8 cellular contexts compared by ENCODE assay signal in genomic region chr6:36592221-36592655, GRCh38.
DNase-seq lines count a peak whose midpoint lies in the region; ATAC-seq and TF ChIP-seq lines count a peak whose summit lies in the region.

No MANE protein-coding gene starts in this region.

- H3K27ac Mint-ChIP-seq in memory B cell = peak overlapping the region; percentile 43

- no peaks in the 10 kb centered on the region for H3K27me3 Mint-ChIP-seq in memory B cell

- H3K4me1 Mint-ChIP-seq in memory B cell = peaks cover 16% of the 10 kb centered on the region

- peak; percentile 71 for DNase-seq in GM06990 (ENCODE audit: extremely low read depth, insufficient read length)
- peak; percentile 96 for DNase-seq in NAMALWA (ENCODE audit: low spot score)
- DNase-seq in memory B cell (ENCODE audit: low spot score in 2 of 2) = peak in 1 of 2 donors; percentile 22
- no peak for DNase-seq in D341Med (ENCODE audit: low spot score)
- no peak for DNase-seq in SHP77 treated with DMSO at 0.1 percent for 48 hours (lab: John Stamatoyannopoulos, UW)

- no peaks in the 10 kb centered on the region for H3K27me3 ChIP-seq in GM06990 (replicated peaks; ENCODE audit: control insufficient read depth, insufficient read depth, low read length)

- peaks cover 6% of the 10 kb centered on the region for H3K36me3 ChIP-seq in GM06990 (ENCODE audit: control insufficient read depth, insufficient read depth, low read length)

- no peaks in the 10 kb centered on the region for H3K9me3 Mint-ChIP-seq in memory B cell

- peaks cover 15% of the 10 kb centered on the region for H3K36me3 Mint-ChIP-seq in memory B cell

- peak overlapping the region; percentile 78 for H3K4me3 Mint-ChIP-seq in memory B cell

- ATAC-seq in GM21390 (IDR thresholded peaks at IDR 0.05; ENCODE audit: unreplicated experiment) (peak; percentile 53), memory B cell (ENCODE audit: low read depth) (peak; percentile 9), HG03378 (IDR thresholded peaks at IDR 0.05; ENCODE audit: unreplicated experiment) (no peak), HG02571 (IDR thresholded peaks at IDR 0.05; ENCODE audit: unreplicated experiment) (no peak)

- no peak overlapping the region for H3K4me3 ChIP-seq in GM06990 (replicated peaks; ENCODE audit: low read depth, low read length)

- no peak for TF ChIP-seq CTCF in GM06990 (IDR thresholded peaks at IDR 0.05; ENCODE audit: insufficient read depth, low read length, poor library complexity, severe bottlenecking)

Comparison
In these comparisons a context has a peak if more than half of its experiments do, and no peak if none do; other contexts are left out.
1. DNase-seq: peak in GM06990 (single experiment) and NAMALWA (single experiment); none in D341Med (single experiment) and SHP77 treated with DMSO at 0.1 percent for 48 hours (single experiment).
2. ATAC-seq: peak in GM21390 (single experiment) and memory B cell (single experiment); none in HG03378 (single experiment) and HG02571 (single experiment).